ENCODE assay signal across 10 cellular contexts in the genomic region with DNA sequence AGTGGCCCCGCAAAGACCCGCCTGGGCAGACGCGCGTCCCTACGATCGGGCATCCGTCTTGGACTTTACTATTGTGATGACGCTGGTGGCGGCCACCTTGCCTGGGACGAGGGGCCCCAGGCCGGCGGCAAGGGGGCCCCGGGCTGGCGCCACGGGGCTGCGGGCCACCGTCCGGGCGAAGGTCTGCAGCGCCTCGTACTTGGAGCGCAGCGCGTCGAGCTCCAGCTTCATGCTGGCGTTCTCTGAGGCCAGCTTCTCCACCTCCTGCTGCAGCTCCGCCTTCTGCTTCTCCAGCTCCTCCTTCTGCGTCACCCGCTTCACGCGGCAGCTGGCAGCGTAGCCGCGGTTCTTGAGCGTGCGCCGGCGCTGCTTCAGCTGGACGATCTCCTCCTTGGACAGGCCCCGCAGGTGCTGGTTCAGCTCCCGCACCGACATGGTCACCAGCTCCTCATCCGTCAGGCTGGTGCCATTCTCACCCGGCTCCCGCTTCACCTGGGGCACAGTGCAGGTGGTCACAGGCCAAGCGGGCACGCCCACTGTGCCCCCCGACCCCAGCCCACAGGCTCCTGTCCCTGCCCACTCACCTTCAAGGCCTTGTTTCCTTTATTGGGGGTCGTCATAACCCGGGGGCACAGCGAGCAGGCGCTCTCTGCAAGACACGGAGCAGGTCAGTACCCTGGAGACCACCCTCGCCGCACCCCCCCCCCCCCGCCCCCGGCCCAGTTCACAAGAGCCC. TPM values are rescaled to one million over a fixed set of nuclear protein-coding genes. Genes with fewer than 3 reads are reported as not detected.
DNase-seq lines count a peak whose midpoint lies in the region; ATAC-seq and TF ChIP-seq lines count a peak whose summit lies in the region.
"Had no signal": no experiment of that assay in that cellular context is flagged by ENCODE, and none has a peak within 500 bp of the region (broad histone marks: within the 10 kb centered on the region; RNA-seq: fewer than 3 reads in every experiment).

No MANE protein-coding gene starts in this region.

- no peaks in the 10 kb centered on the region for H3K27me3 ChIP-seq in osteoblast (ENCODE audit: insufficient read depth, low read length)

- H3K27ac ChIP-seq in osteoblast (ENCODE audit: low read depth, low read length), result peak overlapping the region; percentile 48

- no peaks in the 10 kb centered on the region for H3K9me3 Mint-ChIP-seq in dendritic cell treated with granulocyte-macrophage colony-stimulating factor and Interleukin-4, amounts not matched to agents 40 ng/mL and 50 ng/mL, for 4 days
- H3K9me3 Mint-ChIP-seq: CD4-positive, alpha-beta memory T cell had no signal

- H3K4me3 ChIP-seq in AG04449 (ENCODE audit: low read depth, low read length) (peak overlapping the region; percentile 47), osteoblast (ENCODE audit: insufficient read depth, low read length) (peak overlapping the region; percentile 64)
- H3K4me3 ChIP-seq: SK-N-MC had no signal

- H3K9me3 ChIP-seq in osteoblast (ENCODE audit: low read depth, low read length), result no peaks in the 10 kb centered on the region

- TF ChIP-seq CTCF in AG04449 (IDR thresholded peaks at IDR 0.05; ENCODE audit: insufficient read depth, low read length, missing control alignments), result no peak
- no peak for TF ChIP-seq CTCF in osteoblast (IDR thresholded peaks at IDR 0.05; ENCODE audit: extremely low read depth, low read depth, low read length)

- peak overlapping the region; percentile 76 for H3K27ac Mint-ChIP-seq in dendritic cell treated with granulocyte-macrophage colony-stimulating factor and Interleukin-4, amounts not matched to agents 40 ng/mL and 50 ng/mL, for 4 days

- no peak overlapping the region for H2AFZ ChIP-seq in osteoblast (ENCODE audit: low read length)

- no peaks in the 10 kb centered on the region for H3K27me3 Mint-ChIP-seq in dendritic cell treated with granulocyte-macrophage colony-stimulating factor and Interleukin-4, amounts not matched to agents 40 ng/mL and 50 ng/mL, for 4 days
- H3K27me3 Mint-ChIP-seq: CD4-positive, alpha-beta memory T cell had no signal

- H3K36me3 ChIP-seq in osteoblast (ENCODE audit: insufficient read depth, low read length), result peaks cover 35% of the 10 kb centered on the region

- H3K36me3 Mint-ChIP-seq in dendritic cell treated with granulocyte-macrophage colony-stimulating factor and Interleukin-4, amounts not matched to agents 40 ng/mL and 50 ng/mL, for 4 days (ENCODE audit: low read depth), result peaks cover 71% of the 10 kb centered on the region

- H3K4me2 ChIP-seq in osteoblast (ENCODE audit: insufficient read depth, low read length), result peak overlapping the region; percentile 83

- peaks cover 20% of the 10 kb centered on the region for H3K4me1 ChIP-seq in osteoblast (ENCODE audit: insufficient read depth, low read length)

- DNase-seq in AG04449 (ENCODE audit: low read depth, low spot score) (no peak), NOMO-1 treated with DMSO at 0.1 percent for 48 hours (lab: John Stamatoyannopoulos, UW; ENCODE audit: unreplicated experiment) (peak; percentile 84), osteoblast (ENCODE audit: insufficient read length, low spot score, missing footprints) (no peak), RKO (ENCODE audit: low spot score) (no peak), NAMALWA (ENCODE audit: low spot score) (no peak)
- DNase-seq: CD4-positive, alpha-beta memory T cell had no signal

- peaks cover 90% of the 10 kb centered on the region for H3K79me2 ChIP-seq in osteoblast (ENCODE audit: insufficient read depth, low read length)

- POLR2A ChIA-PET in AG04449 (lab: Yijun Ruan, JAX), result interaction anchor here (0.8 to 1.3 kb wide), 2 partner anchors 54 to 69 kb away, joined by 3 read pairs; no protein-coding TSS in a partner anchor

- H3K4me1 Mint-ChIP-seq in dendritic cell treated with granulocyte-macrophage colony-stimulating factor and Interleukin-4, amounts not matched to agents 40 ng/mL and 50 ng/mL, for 4 days (ENCODE audit: low read depth), result peaks cover 86% of the 10 kb centered on the region

- intact Hi-C loops in dendritic cell treated with granulocyte-macrophage colony-stimulating factor and Interleukin-4, amounts not matched to agents 40 ng/mL and 50 ng/mL, for 4 days (cut with micrococcal nuclease), result loop anchor here (10.0 kb wide), 1 partner anchor 58 kb away; a partner anchor contains a TSS

- CTCF ChIA-PET in AG04449 (lab: Yijun Ruan, JAX), result interaction anchor here (0.6 to 1.8 kb wide), 3 partner anchors 37 to 99 kb away, joined by 3 to 6 read pairs (median 3); no protein-coding TSS in a partner anchor

- H3K4me3 Mint-ChIP-seq in dendritic cell treated with granulocyte-macrophage colony-stimulating factor and Interleukin-4, amounts not matched to agents 40 ng/mL and 50 ng/mL, for 4 days, result peak overlapping the region; percentile 93

- H4K20me1 ChIP-seq in osteoblast (ENCODE audit: insufficient read depth, low read length), result peaks cover 56% of the 10 kb centered on the region

- ATAC-seq in esophagus mucosa, result no peak
- no peak for ATAC-seq in GM21528 (IDR thresholded peaks at IDR 0.05; ENCODE audit: low FRiP score, unreplicated experiment)

RNA-seq across cellular contexts. Expression of a gene that starts 4.8 kb away (rescaled TPM):
- total RNA-seq in osteoblast, result 15.0 and 22.1 TPM in 2 replicates
- 46.2 TPM for total RNA-seq in esophagus mucosa

RNA-seq across cellular contexts. Expression of a gene that starts 4.8 kb away (rescaled TPM):
- total RNA-seq in osteoblast (27.1 and 32.6 TPM in 2 replicates), esophagus mucosa (12.3 TPM)

RNA-seq across cellular contexts. Expression of a gene that starts 11.5 kb away (rescaled TPM):
- total RNA-seq in osteoblast (61.6 and 67.0 TPM in 2 replicates), esophagus mucosa (36.7 TPM)

RNA-seq across cellular contexts. Expression of a gene that starts 14.4 kb away (rescaled TPM):
- total RNA-seq in osteoblast (121 and 141 TPM in 2 replicates), esophagus mucosa (28.9 TPM)

RNA-seq across cellular contexts. Expression of a gene that starts 20.7 kb away (rescaled TPM):
- total RNA-seq in osteoblast (under 0.01 TPM in 1 of 2 replicates, not detected in the other), esophagus mucosa (0.24 TPM)
